Comparison of ENCODE assay signal across 25 cellular contexts in genomic region chr12:20546267-20546666, GRCh38.
"Had no signal": no experiment of that assay in that cellular context is flagged by ENCODE, and none has a peak within 500 bp of the region (broad histone marks: within the 10 kb centered on the region; RNA-seq: fewer than 3 reads in every experiment).

No MANE protein-coding gene starts in this region.

- H3K36me3 Mint-ChIP-seq: naive thymus-derived CD4-positive, alpha-beta T cell; stimulated activated effector memory CD8-positive, alpha-beta T cell treated with anti-CD3 and anti-CD28 coated beads, Interleukin-12 subunit alpha, Interleukin-12 subunit beta, amount 100 ng/mL, for 72 hours had no signal

- H3K27me3 Mint-ChIP-seq: naive thymus-derived CD4-positive, alpha-beta T cell; progenitor cell of endocrine pancreas; stimulated activated naive CD8-positive, alpha-beta T cell treated with anti-CD3 and anti-CD28 coated beads, Interleukin-15, Interleukin-2, amounts not matched to agents 100 ng/mL and 50 ng/mL, for 24 hours had no signal

- DNase-seq: head of caudate nucleus; hippocampal formation; kidney glomerular epithelial cell; left cardiac atrium; mesendoderm; naive thymus-derived CD4-positive, alpha-beta T cell; nephron progenitor cell; ovary; right lobe of liver; small intestine; spleen; stimulated activated CD4-positive, alpha-beta T cell treated with anti-CD3 and anti-CD28 coated beads, Interleukin-4, amount 100 ng/mL, for 24 hours; stimulated activated naive CD4-positive, alpha-beta T cell; tibial artery; trophoblast cell; upper lobe of right lung had no signal

- ATAC-seq: left cardiac atrium; left lobe of liver; naive thymus-derived CD4-positive, alpha-beta T cell; right lobe of liver; stimulated activated effector memory CD8-positive, alpha-beta T cell treated with anti-CD3 and anti-CD28 coated beads, Interleukin-12 subunit alpha, Interleukin-12 subunit beta, amount 100 ng/mL, for 72 hours; upper lobe of right lung had no signal

- H3K36me3 ChIP-seq: ovary, right atrium auricular region, right lobe of liver, spleen, suprapubic skin, thoracic aorta, tibial artery, upper lobe of right lung had no signal

- H3K4me3 ChIP-seq: lung, ovary, right atrium auricular region, right lobe of liver, spleen, suprapubic skin, thoracic aorta, tibial artery, upper lobe of right lung had no signal

- H3K9me3 Mint-ChIP-seq: mesothelial cell of epicardium; naive thymus-derived CD4-positive, alpha-beta T cell; stimulated activated effector memory CD8-positive, alpha-beta T cell treated with anti-CD3 and anti-CD28 coated beads, Interleukin-12 subunit alpha, Interleukin-12 subunit beta, amount 100 ng/mL, for 72 hours; stimulated activated naive CD8-positive, alpha-beta T cell treated with anti-CD3 and anti-CD28 coated beads, Interleukin-15, Interleukin-2, amounts not matched to agents 100 ng/mL and 50 ng/mL, for 24 hours had no signal

- H3K4me1 Mint-ChIP-seq: naive thymus-derived CD4-positive, alpha-beta T cell; nephron progenitor cell; stimulated activated effector memory CD8-positive, alpha-beta T cell treated with anti-CD3 and anti-CD28 coated beads, Interleukin-12 subunit alpha, Interleukin-12 subunit beta, amount 100 ng/mL, for 72 hours had no signal

- H3K4me1 ChIP-seq: right lobe of liver, spleen, suprapubic skin, upper lobe of right lung had no signal

- H3K27ac Mint-ChIP-seq: mesothelial cell of epicardium; naive thymus-derived CD4-positive, alpha-beta T cell; nephron progenitor cell; progenitor cell of endocrine pancreas; stimulated activated effector memory CD8-positive, alpha-beta T cell treated with anti-CD3 and anti-CD28 coated beads, Interleukin-12 subunit alpha, Interleukin-12 subunit beta, amount 100 ng/mL, for 72 hours; stimulated activated naive CD8-positive, alpha-beta T cell treated with anti-CD3 and anti-CD28 coated beads, Interleukin-15, Interleukin-2, amounts not matched to agents 100 ng/mL and 50 ng/mL, for 24 hours had no signal

- H3K27me3 ChIP-seq: ovary, right atrium auricular region, right lobe of liver, spleen, suprapubic skin, tibial artery, upper lobe of right lung had no signal

- H3K4me3 Mint-ChIP-seq: mesothelial cell of epicardium; naive thymus-derived CD4-positive, alpha-beta T cell; nephron progenitor cell; stimulated activated effector memory CD8-positive, alpha-beta T cell treated with anti-CD3 and anti-CD28 coated beads, Interleukin-12 subunit alpha, Interleukin-12 subunit beta, amount 100 ng/mL, for 72 hours; stimulated activated naive CD8-positive, alpha-beta T cell treated with anti-CD3 and anti-CD28 coated beads, Interleukin-15, Interleukin-2, amounts not matched to agents 100 ng/mL and 50 ng/mL, for 24 hours had no signal

- H3K9me3 ChIP-seq: ovary, right atrium auricular region, right lobe of liver, spleen, suprapubic skin, thoracic aorta, tibial artery, upper lobe of right lung had no signal

- H3K27ac ChIP-seq: right atrium auricular region, right lobe of liver, spleen, suprapubic skin, thoracic aorta, upper lobe of right lung had no signal
